In the genomic region with DNA sequence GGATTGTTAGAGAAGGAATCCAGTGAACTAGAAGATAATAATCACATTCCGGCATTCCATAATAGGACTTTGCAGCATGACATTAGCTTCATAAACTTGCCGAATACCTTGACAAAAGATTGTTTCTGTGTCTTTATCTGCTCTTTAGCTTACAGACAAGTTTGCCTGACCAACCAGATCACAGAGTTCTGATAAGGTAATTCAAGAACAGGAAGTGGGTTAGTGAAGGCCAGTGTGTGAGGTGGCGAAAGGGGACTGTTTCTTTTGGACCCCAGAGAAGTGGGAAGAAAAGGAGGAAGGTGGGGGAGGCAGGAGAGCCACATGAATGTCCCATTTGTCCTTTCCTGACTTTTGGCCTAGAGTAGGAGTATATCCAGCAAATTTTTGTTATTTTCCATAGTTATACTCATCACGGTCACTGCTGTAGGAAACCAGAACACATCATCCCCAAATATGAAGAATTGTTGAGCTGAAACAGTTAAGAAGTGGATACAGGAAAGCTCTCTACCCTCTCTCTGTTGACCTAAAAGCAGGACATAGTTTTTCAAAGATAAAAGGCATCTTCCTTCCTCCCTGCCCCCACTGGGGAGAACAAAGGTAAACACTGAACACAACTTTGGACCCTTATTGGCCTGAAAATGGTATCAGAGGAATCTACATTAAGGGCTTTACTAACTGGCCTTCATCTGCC, we compare ENCODE assay signal across 1 cellular context.
TF ChIP-seq lines count a peak whose summit lies in the region.

No MANE protein-coding gene starts in this region.

TF ChIP-seq in HepG2, 621 proteins besides CTCF, POLR2A, EP300 and RAD21 (continued from another document and continues in another):
- TF ChIP-seq, protein P1, sequence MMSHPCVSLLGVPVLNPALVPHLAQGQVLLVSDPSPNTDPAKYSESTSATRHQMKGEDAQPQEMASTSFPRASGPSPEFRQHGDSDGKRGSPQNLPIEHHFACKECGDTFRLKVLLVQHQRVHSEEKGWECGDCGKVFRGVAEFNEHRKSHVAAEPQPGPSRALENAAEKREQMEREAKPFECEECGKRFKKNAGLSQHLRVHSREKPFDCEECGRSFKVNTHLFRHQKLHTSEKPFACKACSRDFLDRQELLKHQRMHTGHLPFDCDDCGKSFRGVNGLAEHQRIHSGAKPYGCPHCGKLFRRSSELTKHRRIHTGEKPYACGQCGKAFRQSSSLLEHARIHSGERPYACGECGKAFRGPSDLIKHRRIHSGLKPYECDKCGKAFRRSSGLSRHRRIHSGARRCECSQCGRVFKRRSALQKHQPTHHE (CRISPR knock-in tag; IDR thresholded peaks at IDR 0.05; ENCODE audit: borderline replicate concordance), result no peak
- TF ChIP-seq, protein P2, sequence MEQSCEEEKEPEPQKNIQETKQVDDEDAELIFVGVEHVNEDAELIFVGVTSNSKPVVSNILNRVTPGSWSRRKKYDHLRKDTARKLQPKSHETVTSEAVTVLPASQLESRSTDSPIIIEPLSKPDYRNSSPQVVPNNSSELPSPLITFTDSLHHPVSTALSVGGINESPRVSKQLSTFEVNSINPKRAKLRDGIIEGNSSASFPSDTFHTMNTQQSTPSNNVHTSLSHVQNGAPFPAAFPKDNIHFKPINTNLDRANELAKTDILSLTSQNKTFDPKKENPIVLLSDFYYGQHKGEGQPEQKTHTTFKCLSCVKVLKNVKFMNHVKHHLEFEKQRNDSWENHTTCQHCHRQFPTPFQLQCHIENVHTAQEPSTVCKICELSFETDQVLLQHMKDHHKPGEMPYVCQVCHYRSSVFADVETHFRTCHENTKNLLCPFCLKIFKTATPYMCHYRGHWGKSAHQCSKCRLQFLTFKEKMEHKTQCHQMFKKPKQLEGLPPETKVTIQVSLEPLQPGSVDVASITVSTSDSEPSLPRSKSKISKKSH (CRISPR knock-in tag; IDR thresholded peaks at IDR 0.05; ENCODE audit: borderline replicate concordance), result no peak
- TF ChIP-seq MED13 (CRISPR knock-in tag; IDR thresholded peaks at IDR 0.05) (peak; percentile 98), RARG (CRISPR knock-in tag; IDR thresholded peaks at IDR 0.05; ENCODE audit: low read depth) (no peak), NR3C1 (CRISPR knock-in tag; IDR thresholded peaks at IDR 0.05) (no peak), POLR2G (IDR thresholded peaks at IDR 0.05; ENCODE audit: low read depth, low read length) (peak; percentile 51; the same call in 1 of the 2 replicates), ZNF780A (CRISPR knock-in tag; IDR thresholded peaks at IDR 0.05) (no peak), NFYC (CRISPR knock-in tag; IDR thresholded peaks at IDR 0.05) (peak; percentile 63), RNF2 (conservative IDR thresholded peaks at IDR 0.05; ENCODE audit: low read depth) (no peak), ZFAT (CRISPR knock-in tag; conservative IDR thresholded peaks at IDR 0.05) (no peak), SIX1 (CRISPR knock-in tag; IDR thresholded peaks at IDR 0.05; ENCODE audit: borderline replicate concordance) (peak; percentile 82), RXRA (CRISPR knock-in tag; IDR thresholded peaks at IDR 0.05) (peak; percentile 77; the same call in 1 of the 2 replicates), DPF2 (CRISPR knock-in tag; IDR thresholded peaks at IDR 0.05; ENCODE audit: borderline replicate concordance, low read depth) (peak; percentile 99), ZNF746 (CRISPR knock-in tag; IDR thresholded peaks at IDR 0.05) (no peak; the same call in 1 of the 2 replicates)
- TF ChIP-seq, protein P3, sequence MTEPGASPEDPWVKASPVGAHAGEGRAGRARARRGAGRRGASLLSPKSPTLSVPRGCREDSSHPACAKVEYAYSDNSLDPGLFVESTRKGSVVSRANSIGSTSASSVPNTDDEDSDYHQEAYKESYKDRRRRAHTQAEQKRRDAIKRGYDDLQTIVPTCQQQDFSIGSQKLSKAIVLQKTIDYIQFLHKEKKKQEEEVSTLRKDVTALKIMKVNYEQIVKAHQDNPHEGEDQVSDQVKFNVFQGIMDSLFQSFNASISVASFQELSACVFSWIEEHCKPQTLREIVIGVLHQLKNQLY (CRISPR knock-in tag; IDR thresholded peaks at IDR 0.05), result peak; percentile 88
- TF ChIP-seq, protein P4, sequence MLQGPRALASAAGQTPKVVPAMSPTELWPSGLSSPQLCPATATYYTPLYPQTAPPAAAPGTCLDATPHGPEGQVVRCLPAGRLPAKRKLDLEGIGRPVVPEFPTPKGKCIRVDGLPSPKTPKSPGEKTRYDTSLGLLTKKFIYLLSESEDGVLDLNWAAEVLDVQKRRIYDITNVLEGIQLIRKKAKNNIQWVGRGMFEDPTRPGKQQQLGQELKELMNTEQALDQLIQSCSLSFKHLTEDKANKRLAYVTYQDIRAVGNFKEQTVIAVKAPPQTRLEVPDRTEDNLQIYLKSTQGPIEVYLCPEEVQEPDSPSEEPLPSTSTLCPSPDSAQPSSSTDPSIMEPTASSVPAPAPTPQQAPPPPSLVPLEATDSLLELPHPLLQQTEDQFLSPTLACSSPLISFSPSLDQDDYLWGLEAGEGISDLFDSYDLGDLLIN (CRISPR knock-in tag; IDR thresholded peaks at IDR 0.05; ENCODE audit: borderline replicate concordance), result no peak
- TF ChIP-seq, protein P5, sequence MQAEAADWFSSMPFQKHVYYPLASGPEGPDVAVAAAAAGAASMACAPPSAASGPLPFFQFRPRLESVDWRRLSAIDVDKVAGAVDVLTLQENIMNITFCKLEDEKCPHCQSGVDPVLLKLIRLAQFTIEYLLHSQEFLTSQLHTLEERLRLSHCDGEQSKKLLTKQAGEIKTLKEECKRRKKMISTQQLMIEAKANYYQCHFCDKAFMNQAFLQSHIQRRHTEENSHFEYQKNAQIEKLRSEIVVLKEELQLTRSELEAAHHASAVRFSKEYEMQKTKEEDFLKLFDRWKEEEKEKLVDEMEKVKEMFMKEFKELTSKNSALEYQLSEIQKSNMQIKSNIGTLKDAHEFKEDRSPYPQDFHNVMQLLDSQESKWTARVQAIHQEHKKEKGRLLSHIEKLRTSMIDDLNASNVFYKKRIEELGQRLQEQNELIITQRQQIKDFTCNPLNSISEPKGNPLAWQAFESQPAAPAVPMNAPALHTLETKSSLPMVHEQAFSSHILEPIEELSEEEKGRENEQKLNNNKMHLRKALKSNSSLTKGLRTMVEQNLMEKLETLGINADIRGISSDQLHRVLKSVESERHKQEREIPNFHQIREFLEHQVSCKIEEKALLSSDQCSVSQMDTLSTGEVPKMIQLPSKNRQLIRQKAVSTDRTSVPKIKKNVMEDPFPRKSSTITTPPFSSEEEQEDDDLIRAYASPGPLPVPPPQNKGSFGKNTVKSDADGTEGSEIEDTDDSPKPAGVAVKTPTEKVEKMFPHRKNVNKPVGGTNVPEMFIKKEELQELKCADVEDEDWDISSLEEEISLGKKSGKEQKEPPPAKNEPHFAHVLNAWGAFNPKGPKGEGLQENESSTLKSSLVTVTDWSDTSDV (CRISPR knock-in tag; IDR thresholded peaks at IDR 0.05), result no peak
- TF ChIP-seq, protein P6, sequence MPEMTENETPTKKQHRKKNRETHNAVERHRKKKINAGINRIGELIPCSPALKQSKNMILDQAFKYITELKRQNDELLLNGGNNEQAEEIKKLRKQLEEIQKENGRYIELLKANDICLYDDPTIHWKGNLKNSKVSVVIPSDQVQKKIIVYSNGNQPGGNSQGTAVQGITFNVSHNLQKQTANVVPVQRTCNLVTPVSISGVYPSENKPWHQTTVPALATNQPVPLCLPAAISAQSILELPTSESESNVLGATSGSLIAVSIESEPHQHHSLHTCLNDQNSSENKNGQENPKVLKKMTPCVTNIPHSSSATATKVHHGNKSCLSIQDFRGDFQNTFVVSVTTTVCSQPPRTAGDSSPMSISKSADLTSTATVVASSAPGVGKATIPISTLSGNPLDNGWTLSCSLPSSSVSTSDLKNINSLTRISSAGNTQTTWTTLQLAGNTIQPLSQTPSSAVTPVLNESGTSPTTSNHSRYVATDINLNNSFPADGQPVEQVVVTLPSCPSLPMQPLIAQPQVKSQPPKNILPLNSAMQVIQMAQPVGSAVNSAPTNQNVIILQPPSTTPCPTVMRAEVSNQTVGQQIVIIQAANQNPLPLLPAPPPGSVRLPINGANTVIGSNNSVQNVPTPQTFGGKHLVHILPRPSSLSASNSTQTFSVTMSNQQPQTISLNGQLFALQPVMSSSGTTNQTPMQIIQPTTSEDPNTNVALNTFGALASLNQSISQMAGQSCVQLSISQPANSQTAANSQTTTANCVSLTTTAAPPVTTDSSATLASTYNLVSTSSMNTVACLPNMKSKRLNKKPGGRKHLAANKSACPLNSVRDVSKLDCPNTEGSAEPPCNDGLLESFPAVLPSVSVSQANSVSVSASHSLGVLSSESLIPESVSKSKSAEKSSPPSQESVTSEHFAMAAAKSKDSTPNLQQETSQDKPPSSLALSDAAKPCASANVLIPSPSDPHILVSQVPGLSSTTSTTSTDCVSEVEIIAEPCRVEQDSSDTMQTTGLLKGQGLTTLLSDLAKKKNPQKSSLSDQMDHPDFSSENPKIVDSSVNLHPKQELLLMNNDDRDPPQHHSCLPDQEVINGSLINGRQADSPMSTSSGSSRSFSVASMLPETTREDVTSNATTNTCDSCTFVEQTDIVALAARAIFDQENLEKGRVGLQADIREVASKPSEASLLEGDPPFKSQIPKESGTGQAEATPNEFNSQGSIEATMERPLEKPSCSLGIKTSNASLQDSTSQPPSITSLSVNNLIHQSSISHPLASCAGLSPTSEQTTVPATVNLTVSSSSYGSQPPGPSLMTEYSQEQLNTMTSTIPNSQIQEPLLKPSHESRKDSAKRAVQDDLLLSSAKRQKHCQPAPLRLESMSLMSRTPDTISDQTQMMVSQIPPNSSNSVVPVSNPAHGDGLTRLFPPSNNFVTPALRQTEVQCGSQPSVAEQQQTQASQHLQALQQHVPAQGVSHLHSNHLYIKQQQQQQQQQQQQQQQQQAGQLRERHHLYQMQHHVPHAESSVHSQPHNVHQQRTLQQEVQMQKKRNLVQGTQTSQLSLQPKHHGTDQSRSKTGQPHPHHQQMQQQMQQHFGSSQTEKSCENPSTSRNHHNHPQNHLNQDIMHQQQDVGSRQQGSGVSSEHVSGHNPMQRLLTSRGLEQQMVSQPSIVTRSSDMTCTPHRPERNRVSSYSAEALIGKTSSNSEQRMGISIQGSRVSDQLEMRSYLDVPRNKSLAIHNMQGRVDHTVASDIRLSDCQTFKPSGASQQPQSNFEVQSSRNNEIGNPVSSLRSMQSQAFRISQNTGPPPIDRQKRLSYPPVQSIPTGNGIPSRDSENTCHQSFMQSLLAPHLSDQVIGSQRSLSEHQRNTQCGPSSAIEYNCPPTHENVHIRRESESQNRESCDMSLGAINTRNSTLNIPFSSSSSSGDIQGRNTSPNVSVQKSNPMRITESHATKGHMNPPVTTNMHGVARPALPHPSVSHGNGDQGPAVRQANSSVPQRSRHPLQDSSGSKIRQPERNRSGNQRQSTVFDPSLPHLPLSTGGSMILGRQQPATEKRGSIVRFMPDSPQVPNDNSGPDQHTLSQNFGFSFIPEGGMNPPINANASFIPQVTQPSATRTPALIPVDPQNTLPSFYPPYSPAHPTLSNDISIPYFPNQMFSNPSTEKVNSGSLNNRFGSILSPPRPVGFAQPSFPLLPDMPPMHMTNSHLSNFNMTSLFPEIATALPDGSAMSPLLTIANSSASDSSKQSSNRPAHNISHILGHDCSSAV (CRISPR knock-in tag; IDR thresholded peaks at IDR 0.05; ENCODE audit: borderline replicate concordance), result no peak
- TF ChIP-seq, protein P7, sequence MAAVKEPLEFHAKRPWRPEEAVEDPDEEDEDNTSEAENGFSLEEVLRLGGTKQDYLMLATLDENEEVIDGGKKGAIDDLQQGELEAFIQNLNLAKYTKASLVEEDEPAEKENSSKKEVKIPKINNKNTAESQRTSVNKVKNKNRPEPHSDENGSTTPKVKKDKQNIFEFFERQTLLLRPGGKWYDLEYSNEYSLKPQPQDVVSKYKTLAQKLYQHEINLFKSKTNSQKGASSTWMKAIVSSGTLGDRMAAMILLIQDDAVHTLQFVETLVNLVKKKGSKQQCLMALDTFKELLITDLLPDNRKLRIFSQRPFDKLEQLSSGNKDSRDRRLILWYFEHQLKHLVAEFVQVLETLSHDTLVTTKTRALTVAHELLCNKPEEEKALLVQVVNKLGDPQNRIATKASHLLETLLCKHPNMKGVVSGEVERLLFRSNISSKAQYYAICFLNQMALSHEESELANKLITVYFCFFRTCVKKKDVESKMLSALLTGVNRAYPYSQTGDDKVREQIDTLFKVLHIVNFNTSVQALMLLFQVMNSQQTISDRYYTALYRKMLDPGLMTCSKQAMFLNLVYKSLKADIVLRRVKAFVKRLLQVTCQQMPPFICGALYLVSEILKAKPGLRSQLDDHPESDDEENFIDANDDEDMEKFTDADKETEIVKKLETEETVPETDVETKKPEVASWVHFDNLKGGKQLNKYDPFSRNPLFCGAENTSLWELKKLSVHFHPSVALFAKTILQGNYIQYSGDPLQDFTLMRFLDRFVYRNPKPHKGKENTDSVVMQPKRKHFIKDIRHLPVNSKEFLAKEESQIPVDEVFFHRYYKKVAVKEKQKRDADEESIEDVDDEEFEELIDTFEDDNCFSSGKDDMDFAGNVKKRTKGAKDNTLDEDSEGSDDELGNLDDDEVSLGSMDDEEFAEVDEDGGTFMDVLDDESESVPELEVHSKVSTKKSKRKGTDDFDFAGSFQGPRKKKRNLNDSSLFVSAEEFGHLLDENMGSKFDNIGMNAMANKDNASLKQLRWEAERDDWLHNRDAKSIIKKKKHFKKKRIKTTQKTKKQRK (IDR thresholded peaks at IDR 0.05; ENCODE audit: low read length), result no peak
- TF ChIP-seq, protein P8, sequence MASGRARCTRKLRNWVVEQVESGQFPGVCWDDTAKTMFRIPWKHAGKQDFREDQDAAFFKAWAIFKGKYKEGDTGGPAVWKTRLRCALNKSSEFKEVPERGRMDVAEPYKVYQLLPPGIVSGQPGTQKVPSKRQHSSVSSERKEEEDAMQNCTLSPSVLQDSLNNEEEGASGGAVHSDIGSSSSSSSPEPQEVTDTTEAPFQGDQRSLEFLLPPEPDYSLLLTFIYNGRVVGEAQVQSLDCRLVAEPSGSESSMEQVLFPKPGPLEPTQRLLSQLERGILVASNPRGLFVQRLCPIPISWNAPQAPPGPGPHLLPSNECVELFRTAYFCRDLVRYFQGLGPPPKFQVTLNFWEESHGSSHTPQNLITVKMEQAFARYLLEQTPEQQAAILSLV (CRISPR knock-in tag; IDR thresholded peaks at IDR 0.05; ENCODE audit: borderline replicate concordance), result no peak
- TF ChIP-seq, protein P9, sequence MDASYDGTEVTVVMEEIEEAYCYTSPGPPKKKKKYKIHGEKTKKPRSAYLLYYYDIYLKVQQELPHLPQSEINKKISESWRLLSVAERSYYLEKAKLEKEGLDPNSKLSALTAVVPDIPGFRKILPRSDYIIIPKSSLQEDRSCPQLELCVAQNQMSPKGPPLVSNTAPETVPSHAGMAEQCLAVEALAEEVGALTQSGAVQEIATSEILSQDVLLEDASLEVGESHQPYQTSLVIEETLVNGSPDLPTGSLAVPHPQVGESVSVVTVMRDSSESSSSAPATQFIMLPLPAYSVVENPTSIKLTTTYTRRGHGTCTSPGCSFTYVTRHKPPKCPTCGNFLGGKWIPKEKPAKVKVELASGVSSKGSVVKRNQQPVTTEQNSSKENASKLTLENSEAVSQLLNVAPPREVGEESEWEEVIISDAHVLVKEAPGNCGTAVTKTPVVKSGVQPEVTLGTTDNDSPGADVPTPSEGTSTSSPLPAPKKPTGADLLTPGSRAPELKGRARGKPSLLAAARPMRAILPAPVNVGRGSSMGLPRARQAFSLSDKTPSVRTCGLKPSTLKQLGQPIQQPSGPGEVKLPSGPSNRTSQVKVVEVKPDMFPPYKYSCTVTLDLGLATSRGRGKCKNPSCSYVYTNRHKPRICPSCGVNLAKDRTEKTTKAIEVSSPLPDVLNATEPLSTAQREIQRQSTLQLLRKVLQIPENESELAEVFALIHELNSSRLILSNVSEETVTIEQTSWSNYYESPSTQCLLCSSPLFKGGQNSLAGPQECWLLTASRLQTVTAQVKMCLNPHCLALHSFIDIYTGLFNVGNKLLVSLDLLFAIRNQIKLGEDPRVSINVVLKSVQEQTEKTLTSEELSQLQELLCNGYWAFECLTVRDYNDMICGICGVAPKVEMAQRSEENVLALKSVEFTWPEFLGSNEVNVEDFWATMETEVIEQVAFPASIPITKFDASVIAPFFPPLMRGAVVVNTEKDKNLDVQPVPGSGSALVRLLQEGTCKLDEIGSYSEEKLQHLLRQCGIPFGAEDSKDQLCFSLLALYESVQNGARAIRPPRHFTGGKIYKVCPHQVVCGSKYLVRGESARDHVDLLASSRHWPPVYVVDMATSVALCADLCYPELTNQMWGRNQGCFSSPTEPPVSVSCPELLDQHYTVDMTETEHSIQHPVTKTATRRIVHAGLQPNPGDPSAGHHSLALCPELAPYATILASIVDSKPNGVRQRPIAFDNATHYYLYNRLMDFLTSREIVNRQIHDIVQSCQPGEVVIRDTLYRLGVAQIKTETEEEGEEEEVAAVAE (CRISPR knock-in tag; IDR thresholded peaks at IDR 0.05; ENCODE audit: borderline replicate concordance), result no peak
